ENCODE assay signal across 8 cellular contexts in the genomic region with DNA sequence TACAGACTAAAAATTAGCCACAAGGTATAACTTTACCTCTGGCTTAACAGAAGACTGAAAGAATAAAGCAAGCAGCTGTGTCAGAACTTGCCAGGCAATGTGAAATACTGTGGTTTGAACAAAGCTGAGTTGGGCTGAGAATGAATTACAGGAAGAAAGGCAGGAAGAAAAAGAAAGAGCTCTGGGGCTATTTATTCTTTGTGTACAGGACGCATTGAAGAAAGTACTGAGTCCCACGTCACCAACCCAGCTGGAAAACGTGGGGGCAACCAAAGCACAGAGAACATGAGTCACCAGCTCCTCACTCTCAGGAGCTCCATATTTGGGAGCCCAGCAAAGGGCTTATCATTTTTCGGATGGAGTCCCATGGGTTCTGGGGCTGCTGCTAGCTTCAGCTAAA.
A peak's percentile ranks its signal among the peaks of the same experiment; 100 is the strongest.
DNase-seq lines count a peak whose midpoint lies in the region; ATAC-seq, FAIRE-seq and TF ChIP-seq lines count a peak whose summit lies in the region.

No MANE protein-coding gene starts in this region.

- no peak overlapping the region for H2BK5ac ChIP-seq in mesenchymal stem cell (ENCODE audit: low read depth, low read length, poor library complexity, severe bottlenecking)

- no peak overlapping the region for H3K4ac ChIP-seq in mesenchymal stem cell (ENCODE audit: low read depth in 1 of 2, low read length in 2 of 2)

- WGBS in mesenchymal stem cell: 58% methylated on average over 4 of the region's 4 CpGs

- H2AK5ac ChIP-seq in mesenchymal stem cell (ENCODE audit: low read length, severe bottlenecking): no peak overlapping the region

- H3K4me3 Mint-ChIP-seq in stimulated activated naive B cell treated with anti-CD40 and anti-IgM and Interleukin-4, amounts not matched to agents 10 μg/mL and 1 μg/mL and 100 μg/mL, for 72 hours: peak overlapping the region; percentile 49 to 55

- H4K91ac ChIP-seq in mesenchymal stem cell (ENCODE audit: low read length): no peak overlapping the region

- peaks cover 12 to 25% of the 10 kb centered on the region in 2 donors for H3K4me1 ChIP-seq in ascending aorta
- peaks cover 3% of the 10 kb centered on the region for H3K4me1 ChIP-seq in mesenchymal stem cell (ENCODE audit: control insufficient read depth, insufficient read depth, low read depth, low read length)

- H3K27me3 Mint-ChIP-seq in stimulated activated naive B cell treated with anti-CD40 and anti-IgM and Interleukin-4, amounts not matched to agents 10 μg/mL and 1 μg/mL and 100 μg/mL, for 72 hours: no peaks in the 10 kb centered on the region

- H3K9me3 Mint-ChIP-seq in stimulated activated naive B cell treated with anti-CD40 and anti-IgM and Interleukin-4, amounts not matched to agents 10 μg/mL and 1 μg/mL and 100 μg/mL, for 72 hours: no peaks in the 10 kb centered on the region

- H3K14ac ChIP-seq in mesenchymal stem cell (ENCODE audit: low read length in 2 of 2): no peak overlapping the region

- peak; percentile 22 for DNase-seq in OCI-M1 (lab: John Stamatoyannopoulos, UW)
- DNase-seq in ascending aorta (ENCODE audit: low spot score in 2 of 2): peak; percentile 79 to 93
- peak; percentile 78 for DNase-seq in mesenchymal stem cell
- DNase-seq in stimulated activated naive B cell treated with anti-CD40 and anti-IgM and Interleukin-4, amounts not matched to agents 10 μg/mL and 1 μg/mL and 100 μg/mL, for 72 hours: peak; percentile 36
- DNase-seq in NCI-H226: no peak
- no peak for DNase-seq in NCI-H187 (lab: John Stamatoyannopoulos, UW)
- DNase-seq in urothelium cell line (ENCODE audit: low spot score): no peak

- H3K27me3 ChIP-seq in ascending aorta: no peaks in the 10 kb centered on the region
- H3K27me3 ChIP-seq in mesenchymal stem cell (ENCODE audit: control insufficient read depth in 1 of 2, insufficient read depth in 1 of 2, low read length in 2 of 2): no peaks in the 10 kb centered on the region

- H3K36me3 ChIP-seq in ascending aorta (no peaks in the 10 kb centered on the region), mesenchymal stem cell (ENCODE audit: control insufficient read depth in 1 of 2, insufficient read depth in 2 of 2, low read depth in 1 of 2, low read length in 2 of 2) (no peaks in the 10 kb centered on the region)

- no peak overlapping the region for H3K4me3 ChIP-seq in ascending aorta
- H3K4me3 ChIP-seq in mesenchymal stem cell (ENCODE audit: insufficient read depth in 1 of 2, low read depth in 1 of 2, low read length in 2 of 2): no peak overlapping the region

- no peaks in the 10 kb centered on the region for H3K79me1 ChIP-seq in mesenchymal stem cell (replicated peaks; ENCODE audit: low read length, poor library complexity, severe bottlenecking)

- no peak overlapping the region for H2AFZ ChIP-seq in mesenchymal stem cell (ENCODE audit: low read depth, low read length)

- H3K27ac ChIP-seq in ascending aorta: peak overlapping the region; percentile 92 to 95
- H3K27ac ChIP-seq in mesenchymal stem cell (ENCODE audit: low read length, poor library complexity, severe bottlenecking): no peak overlapping the region

- intact Hi-C loops in ascending aorta (cut with DNase I): loop anchor here (5.0 kb wide), 1 partner anchor 58 kb away; no protein-coding TSS in a partner anchor

- H4K8ac ChIP-seq in mesenchymal stem cell (ENCODE audit: low read length): no peak overlapping the region

- TF ChIP-seq CTCF in ascending aorta (IDR thresholded peaks at IDR 0.05): no peak

- H3K23ac ChIP-seq in mesenchymal stem cell (ENCODE audit: low read length in 2 of 2): no peak overlapping the region

- H3K9me3 ChIP-seq in ascending aorta (no peaks in the 10 kb centered on the region), mesenchymal stem cell (ENCODE audit: control insufficient read depth, low read length) (no peaks in the 10 kb centered on the region)

- no peak overlapping the region for H2BK12ac ChIP-seq in mesenchymal stem cell (ENCODE audit: low read length in 2 of 2)

- FAIRE-seq in urothelium cell line (lab: Jason Lieb, UNC): no peak

- H3K36me3 Mint-ChIP-seq in stimulated activated naive B cell treated with anti-CD40 and anti-IgM and Interleukin-4, amounts not matched to agents 10 μg/mL and 1 μg/mL and 100 μg/mL, for 72 hours: peaks cover 55 to 68% of the 10 kb centered on the region in 2 donors

- H3K9ac ChIP-seq in mesenchymal stem cell (ENCODE audit: low read length): peak overlapping the region; percentile 57

- no peak overlapping the region for H2BK120ac ChIP-seq in mesenchymal stem cell (ENCODE audit: low read depth, low read length)

- peak; percentile 62 for ATAC-seq in GM18858 (IDR thresholded peaks at IDR 0.05; ENCODE audit: unreplicated experiment)
- ATAC-seq in stimulated activated naive B cell treated with anti-CD40 and anti-IgM and Interleukin-4, amounts not matched to agents 10 μg/mL and 1 μg/mL and 100 μg/mL, for 72 hours (replicated peaks): peak; percentile 84 to 91

- no peak overlapping the region for H2BK15ac ChIP-seq in mesenchymal stem cell (ENCODE audit: low read depth, poor library complexity, severe bottlenecking)

- H3K4me1 Mint-ChIP-seq in stimulated activated naive B cell treated with anti-CD40 and anti-IgM and Interleukin-4, amounts not matched to agents 10 μg/mL and 1 μg/mL and 100 μg/mL, for 72 hours: peaks cover 56 to 90% of the 10 kb centered on the region in 2 donors

- no peak overlapping the region for H3K4me2 ChIP-seq in mesenchymal stem cell (ENCODE audit: low read length, poor library complexity, severe bottlenecking)

- H3K27ac Mint-ChIP-seq in stimulated activated naive B cell treated with anti-CD40 and anti-IgM and Interleukin-4, amounts not matched to agents 10 μg/mL and 1 μg/mL and 100 μg/mL, for 72 hours: peak overlapping the region; percentile 82

- H3K18ac ChIP-seq in mesenchymal stem cell (ENCODE audit: low read depth in 1 of 2, low read length in 2 of 2): no peak overlapping the region

Comparison
In these comparisons a context has a peak if more than half of its experiments do, and no peak if none do; other contexts are left out.
1. DNase-seq: peak in OCI-M1 (single experiment), ascending aorta (2 of 2), mesenchymal stem cell (single experiment) and stimulated activated naive B cell treated with anti-CD40 and anti-IgM and Interleukin-4, amounts not matched to agents 10 μg/mL and 1 μg/mL and 100 μg/mL, for 72 hours (single experiment); none in NCI-H226 (single experiment), NCI-H187 (0 of 2) and urothelium cell line (single experiment).